ENCODE assay signal across 10 cellular contexts in the genomic region with DNA sequence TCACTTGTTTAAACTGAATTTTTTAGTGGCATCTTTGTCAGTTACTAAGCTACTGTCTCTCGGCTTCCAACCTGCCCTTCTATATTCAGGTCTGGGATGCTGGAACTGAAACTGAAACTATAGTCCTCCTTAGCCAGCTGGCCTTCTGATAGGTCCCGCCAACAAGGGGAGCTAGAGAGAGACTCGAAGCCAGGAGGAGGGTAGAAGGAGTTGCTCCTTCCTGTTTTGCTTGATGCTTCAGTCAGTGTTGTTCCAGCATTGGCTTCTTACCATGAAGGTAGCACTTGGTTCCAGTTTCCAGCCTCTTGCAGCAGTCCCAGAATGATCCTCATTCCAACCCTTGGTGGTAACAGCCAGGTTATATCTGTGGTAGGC. TPM values are rescaled to one million over a fixed set of nuclear protein-coding genes. Genes with fewer than 3 reads are reported as not detected.
DNase-seq lines count a peak whose midpoint lies in the region; TF ChIP-seq lines count a peak whose summit lies in the region.
"Had no signal": no experiment of that assay in that cellular context is flagged by ENCODE, and none has a peak within 500 bp of the region (broad histone marks: within the 10 kb centered on the region; RNA-seq: fewer than 3 reads in every experiment).

No MANE protein-coding gene starts in this region.

- CTCF ChIA-PET in Caco-2 (lab: Charles Lee), result interaction anchor here (0.6 to 0.9 kb wide), 2 partner anchors 30 to 962 kb away, joined by 3 read pairs; no protein-coding TSS in a partner anchor

- POLR2A ChIA-PET in Caco-2 (lab: Charles Lee), result no interaction called here

- DNase-seq in AG10803 (ENCODE audit: low read depth) (peak; percentile 4), H4 (ENCODE audit: low spot score) (peak; percentile 66), T-helper 1 cell (peak in 3 of 5 donors; percentile 7 to 51 (median 29)), hepatic stellate cell (ENCODE audit: low spot score) (peak; percentile 54), cerebellum (ENCODE audit: low spot score) (no peak), esophagus squamous epithelium (lab: John Stamatoyannopoulos, UW) (no peak), Caco-2 (no peak), NCI-H1048 (lab: John Stamatoyannopoulos, UW) (no peak)
- DNase-seq: activated T-cell treated with anti-CD3 and anti-CD28 coated beads, Interleukin-2, amount 50 U/mL, for 24 hours; trophoblast cell had no signal

- BruUV-seq in Caco-2 (replicated peaks; lab: Mats Ljungman, UMichigan), result no TSS peak

- H3K4me1 Mint-ChIP-seq in Caco-2 (ENCODE audit: low read depth, unreplicated experiment), result peaks cover 11% of the 10 kb centered on the region

- H3K4me1 ChIP-seq in esophagus squamous epithelium (peaks cover 3 to 23% (median 13%) of the 10 kb centered on the region in 3 donors), Caco-2 (no peaks in the 10 kb centered on the region)

- H3K27me3 Mint-ChIP-seq in Caco-2 (ENCODE audit: insufficient read depth, unreplicated experiment), result no peaks in the 10 kb centered on the region
- H3K27me3 Mint-ChIP-seq: activated T-cell treated with anti-CD3 and anti-CD28 coated beads, Interleukin-2, amount 50 U/mL, for 24 hours had no signal

- no peaks in the 10 kb centered on the region for H3K36me3 ChIP-seq in esophagus squamous epithelium
- no peaks in the 10 kb centered on the region for H3K36me3 ChIP-seq in Caco-2 (ENCODE audit: control insufficient read depth, insufficient read depth, low read length)

- TF ChIP-seq POLR2A in esophagus squamous epithelium (IDR thresholded peaks at IDR 0.05), result no peak

- H3K9me3 Mint-ChIP-seq in Caco-2 (ENCODE audit: unreplicated experiment), result no peaks in the 10 kb centered on the region
- H3K9me3 Mint-ChIP-seq: activated T-cell treated with anti-CD3 and anti-CD28 coated beads, Interleukin-2, amount 50 U/mL, for 24 hours had no signal

- H3K27ac Mint-ChIP-seq in Caco-2 (ENCODE audit: unreplicated experiment), result no peak overlapping the region
- H3K27ac Mint-ChIP-seq: activated T-cell treated with anti-CD3 and anti-CD28 coated beads, Interleukin-2, amount 50 U/mL, for 24 hours had no signal

- no peak overlapping the region for H3K27ac ChIP-seq in esophagus squamous epithelium

- no peaks in the 10 kb centered on the region for H3K36me3 Mint-ChIP-seq in Caco-2 (ENCODE audit: insufficient read depth, unreplicated experiment)

- H3K9me3 ChIP-seq in esophagus squamous epithelium (no peaks in the 10 kb centered on the region), Caco-2 (no peaks in the 10 kb centered on the region)

- no peak overlapping the region for H3K4me3 Mint-ChIP-seq in Caco-2 (ENCODE audit: unreplicated experiment)
- H3K4me3 Mint-ChIP-seq: activated T-cell treated with anti-CD3 and anti-CD28 coated beads, Interleukin-2, amount 50 U/mL, for 24 hours had no signal

- TF ChIP-seq CTCF in AG10803 (conservative IDR thresholded peaks at IDR 0.05; ENCODE audit: low read length) (no peak), esophagus squamous epithelium (IDR thresholded peaks at IDR 0.05) (no peak), Caco-2 (IDR thresholded peaks at IDR 0.05; ENCODE audit: insufficient read depth in 1 of 2, low read depth in 1 of 2, low read length in 1 of 2, severe bottlenecking in 1 of 2, unreplicated experiment in 1 of 2) (no peak)

- WGBS in esophagus squamous epithelium, 2 donors, result 57 to 61% methylated on average over 3 of the region's 3 CpGs

- intact Hi-C loops in esophagus squamous epithelium (cut with DNase I), result no loop called here
- intact Hi-C loops in Caco-2 (cut with micrococcal nuclease; ENCODE audit: unreplicated experiment), result no loop called here

- no peaks in the 10 kb centered on the region for H3K27me3 ChIP-seq in esophagus squamous epithelium
- no peaks in the 10 kb centered on the region for H3K27me3 ChIP-seq in Caco-2 (replicated peaks; ENCODE audit: control insufficient read depth, insufficient read depth, low read length)

- H3K4me3 ChIP-seq in AG10803 (ENCODE audit: low read length) (no peak overlapping the region), esophagus squamous epithelium (no peak overlapping the region), Caco-2 (ENCODE audit: low read depth, low read length) (no peak overlapping the region)

RNA-seq across cellular contexts. Expression of a gene that starts 32.9 kb away (rescaled TPM):
- not detected in 2 replicates for total RNA-seq in H4 (2014; rRNA removed; shearing (Covaris generic))
- total RNA-seq in cerebellum, result 0.27 TPM
- total RNA-seq in esophagus squamous epithelium, result not detected
- 2.4 and 3.1 TPM in 2 replicates for total RNA-seq in Caco-2 (2022)

Comparison
In these comparisons a context has a peak if more than half of its experiments do, and no peak if none do; other contexts are left out.
1. DNase-seq: peak in AG10803 (single experiment), H4 (single experiment), T-helper 1 cell (3 of 5) and hepatic stellate cell (single experiment); none in cerebellum (single experiment), esophagus squamous epithelium (single experiment), Caco-2 (0 of 2) and NCI-H1048 (single experiment).